12 cellular contexts compared by ENCODE assay signal in genomic region chr5:134136771-134137170, GRCh38. TPM values are rescaled to one million over a fixed set of nuclear protein-coding genes. Genes with fewer than 3 reads are reported as not detected.
DNase-seq lines count a peak whose midpoint lies in the region; ATAC-seq and TF ChIP-seq lines count a peak whose summit lies in the region.
"Had no signal": no experiment of that assay in that cellular context is flagged by ENCODE, and none has a peak within 500 bp of the region (broad histone marks: within the 10 kb centered on the region; RNA-seq: fewer than 3 reads in every experiment).

No MANE protein-coding gene starts in this region.

- no peak overlapping the region for H3K9ac ChIP-seq in SK-N-SH

- POLR2A ChIA-PET in CD4-positive, alpha-beta T cell (lab: Charles Lee), result interaction anchor here (0.8 to 24.9 kb wide), 6 partner anchors 13 to 99 kb away, joined by 3 to 350 read pairs (median 4); partner anchors contain the start of genes PPP2CA and SKP1
- POLR2A ChIA-PET in MCF 10A (lab: Yijun Ruan, JAX), result interaction anchor here (0.5 to 2.3 kb wide), 5 partner anchors 12 to 92 kb away, joined by 3 to 8 read pairs (median 4); partner anchors contain the start of gene TCF7
- POLR2A ChIA-PET in SK-N-SH (lab: Yijun Ruan, JAX), result no interaction called here

- H3K9me3 Mint-ChIP-seq in CD4-positive, alpha-beta T cell, result no peaks in the 10 kb centered on the region
- no peaks in the 10 kb centered on the region for H3K9me3 Mint-ChIP-seq in activated naive CD8-positive, alpha-beta T cell treated with anti-CD3 and anti-CD28 coated beads, Interleukin-2, amount 50 U/mL, for 24 hours
- H3K9me3 Mint-ChIP-seq in nephron progenitor cell (no peaks in the 10 kb centered on the region), MCF 10A (ENCODE audit: unreplicated experiment) (no peaks in the 10 kb centered on the region)
- H3K9me3 Mint-ChIP-seq: stimulated activated effector memory CD8-positive, alpha-beta T cell treated with anti-CD3 and anti-CD28 coated beads, Interleukin-12 subunit alpha, Interleukin-12 subunit beta, amount 100 ng/mL, for 72 hours had no signal

- H3K27me3 ChIP-seq in CD4-positive, alpha-beta T cell (ENCODE audit: control insufficient read depth, insufficient read depth, low read length), result no peaks in the 10 kb centered on the region
- H3K27me3 ChIP-seq in RWPE2 (ENCODE audit: insufficient read depth, poor library complexity, severe bottlenecking), result no peaks in the 10 kb centered on the region
- H3K27me3 ChIP-seq in psoas muscle (ENCODE audit: insufficient read depth in 3 of 3, low read length in 2 of 3), result no peaks in the 10 kb centered on the region
- no peaks in the 10 kb centered on the region for H3K27me3 ChIP-seq in SK-N-SH (ENCODE audit: insufficient read depth)

- H3K9me3 ChIP-seq in CD4-positive, alpha-beta T cell (ENCODE audit: control insufficient read depth, low read length), result no peaks in the 10 kb centered on the region
- H3K9me3 ChIP-seq in RWPE2 (ENCODE audit: severe bottlenecking), result no peaks in the 10 kb centered on the region
- no peaks in the 10 kb centered on the region for H3K9me3 ChIP-seq in psoas muscle
- H3K9me3 ChIP-seq in SK-N-SH, result no peaks in the 10 kb centered on the region

- H3K9me2 ChIP-seq in SK-N-SH, result no peaks in the 10 kb centered on the region

- WGBS in psoas muscle, 3 donors, result 59 to 80% (median 61%) methylated on average over 7 of the region's 7 CpGs
- WGBS in SK-N-SH (ENCODE audit: low lambda C conversion rate), result 98% methylated on average over 6 of the region's 7 CpGs

- no peak for TF ChIP-seq EP300 in SK-N-SH (IDR thresholded peaks at IDR 0.05; ENCODE audit: borderline replicate concordance in 1 of 2, low read depth in 1 of 2, low read length in 1 of 2)

- peaks cover 100% of the 10 kb centered on the region for H3K36me3 Mint-ChIP-seq in CD4-positive, alpha-beta T cell (ENCODE audit: low read depth)
- peaks cover 40% of the 10 kb centered on the region for H3K36me3 Mint-ChIP-seq in activated naive CD8-positive, alpha-beta T cell treated with anti-CD3 and anti-CD28 coated beads, Interleukin-2, amount 50 U/mL, for 24 hours (ENCODE audit: low read depth)
- H3K36me3 Mint-ChIP-seq in nephron progenitor cell (ENCODE audit: low read depth), result peaks cover 17% of the 10 kb centered on the region
- H3K36me3 Mint-ChIP-seq in MCF 10A (ENCODE audit: insufficient read depth, unreplicated experiment), result peaks cover 61% of the 10 kb centered on the region

- no peak overlapping the region for H2AFZ ChIP-seq in SK-N-SH (ENCODE audit: low read depth)

- H3K79me2 ChIP-seq in SK-N-SH (ENCODE audit: insufficient read depth), result peaks cover 10% of the 10 kb centered on the region; the same call in 1 of the 2 replicates

- BruUV-seq in MCF 10A (replicated peaks; lab: Mats Ljungman, UMichigan), result no TSS peak

- H3K27ac Mint-ChIP-seq in CD4-positive, alpha-beta T cell, result peak overlapping the region; percentile 98
- H3K27ac Mint-ChIP-seq in activated naive CD8-positive, alpha-beta T cell treated with anti-CD3 and anti-CD28 coated beads, Interleukin-2, amount 50 U/mL, for 24 hours, result peak overlapping the region; percentile 68
- H3K27ac Mint-ChIP-seq in nephron progenitor cell (no peak overlapping the region), MCF 10A (ENCODE audit: low read depth, unreplicated experiment) (no peak overlapping the region)
- H3K27ac Mint-ChIP-seq: progenitor cell of endocrine pancreas; stimulated activated effector memory CD8-positive, alpha-beta T cell treated with anti-CD3 and anti-CD28 coated beads, Interleukin-12 subunit alpha, Interleukin-12 subunit beta, amount 100 ng/mL, for 72 hours had no signal

- H3K4me2 ChIP-seq in SK-N-SH, result no peak overlapping the region

- CTCF ChIA-PET in CD4-positive, alpha-beta T cell (lab: Charles Lee), result interaction anchor here (1.5 to 8.3 kb wide), 3 partner anchors 21 to 97 kb away, joined by 3 to 77 read pairs (median 4); no protein-coding TSS in a partner anchor
- CTCF ChIA-PET in MCF 10A (lab: Yijun Ruan, JAX) (interaction anchor here (0.6 to 19.8 kb wide), 4 partner anchors 8 to 631 kb away, joined by 3 to 867 read pairs (median 30); no protein-coding TSS in a partner anchor), SK-N-SH (lab: Yijun Ruan, JAX) (interaction anchor here (9.8 to 18.5 kb wide), 3 partner anchors 10 to 93 kb away, joined by 99 to 673 read pairs (median 152); no protein-coding TSS in a partner anchor)

- no peaks in the 10 kb centered on the region for H3K27me3 Mint-ChIP-seq in CD4-positive, alpha-beta T cell
- H3K27me3 Mint-ChIP-seq in activated naive CD8-positive, alpha-beta T cell treated with anti-CD3 and anti-CD28 coated beads, Interleukin-2, amount 50 U/mL, for 24 hours, result no peaks in the 10 kb centered on the region
- H3K27me3 Mint-ChIP-seq in nephron progenitor cell (ENCODE audit: low read depth, poor library complexity), result no peaks in the 10 kb centered on the region
- no peaks in the 10 kb centered on the region for H3K27me3 Mint-ChIP-seq in MCF 10A (ENCODE audit: insufficient read depth, unreplicated experiment)
- H3K27me3 Mint-ChIP-seq: progenitor cell of endocrine pancreas had no signal

- peaks cover 25% of the 10 kb centered on the region for H4K20me1 ChIP-seq in SK-N-SH (ENCODE audit: insufficient read depth)

- H3K4me1 ChIP-seq in RWPE2 (ENCODE audit: insufficient read depth, poor library complexity, severe bottlenecking), result peaks cover 14% of the 10 kb centered on the region
- H3K4me1 ChIP-seq in psoas muscle, result peaks cover 27% of the 10 kb centered on the region
- peaks cover 11 to 40% of the 10 kb centered on the region in 2 experiments; a peak in 3 of 4 replicates for H3K4me1 ChIP-seq in SK-N-SH (ENCODE audit: control insufficient read depth in 1 of 2, insufficient read depth in 2 of 2, low read depth in 1 of 2, low read length in 1 of 2)

- peak in 5 of 10 experiments; percentile 0 to 33 (median 3) for DNase-seq in CD4-positive, alpha-beta T cell
- peak; percentile 38 for DNase-seq in RWPE2 (ENCODE audit: low spot score)
- no peak for DNase-seq in activated naive CD8-positive, alpha-beta T cell treated with anti-CD3 and anti-CD28 coated beads, Interleukin-2, amount 50 U/mL, for 24 hours
- DNase-seq in nephron progenitor cell, result peak; percentile 0
- DNase-seq in psoas muscle, result no peak
- DNase-seq in MCF 10A (ENCODE audit: unreplicated experiment), result no peak
- DNase-seq in SK-N-SH, result no peak
- DNase-seq in NCI-H1092 (lab: John Stamatoyannopoulos, UW), result no peak
- DNase-seq: NCI-H1048 had no signal

- peak overlapping the region; percentile 96 for H3K27ac ChIP-seq in CD4-positive, alpha-beta T cell (ENCODE audit: low read depth, low read length)
- H3K27ac ChIP-seq in RWPE2 (ENCODE audit: poor library complexity, severe bottlenecking) (no peak overlapping the region), psoas muscle (no peak overlapping the region), SK-N-SH (ENCODE audit: low read depth in 2 of 2, low read length in 1 of 2) (no peak overlapping the region; a peak in 1 of 4 replicates)

- no peak for TF ChIP-seq RAD21 in SK-N-SH (IDR thresholded peaks at IDR 0.05; ENCODE audit: low read length)

- H3K4me3 ChIP-seq in RWPE2 (ENCODE audit: severe bottlenecking), result no peak overlapping the region
- H3K4me3 ChIP-seq in psoas muscle, result no peak overlapping the region
- no peak overlapping the region for H3K4me3 ChIP-seq in SK-N-SH (ENCODE audit: low read depth in 2 of 2, low read length in 1 of 2)

- TF ChIP-seq CTCF in CD4-positive, alpha-beta T cell (IDR thresholded peaks at IDR 0.05), result no peak
- TF ChIP-seq CTCF in RWPE2 (IDR thresholded peaks at IDR 0.05; ENCODE audit: poor library complexity, severe bottlenecking) (no peak), nephron progenitor cell (IDR thresholded peaks at IDR 0.05) (no peak), psoas muscle (IDR thresholded peaks at IDR 0.05) (no peak), MCF 10A (IDR thresholded peaks at IDR 0.05; ENCODE audit: unreplicated experiment) (no peak), SK-N-SH (IDR thresholded peaks at IDR 0.05) (no peak)

- H3F3A ChIP-seq in SK-N-SH (replicated peaks; ENCODE audit: insufficient read depth), result peaks cover 4% of the 10 kb centered on the region

- peak overlapping the region; percentile 62 for H3K4me3 Mint-ChIP-seq in CD4-positive, alpha-beta T cell
- no peak overlapping the region for H3K4me3 Mint-ChIP-seq in activated naive CD8-positive, alpha-beta T cell treated with anti-CD3 and anti-CD28 coated beads, Interleukin-2, amount 50 U/mL, for 24 hours
- H3K4me3 Mint-ChIP-seq in nephron progenitor cell (no peak overlapping the region), MCF 10A (ENCODE audit: unreplicated experiment) (no peak overlapping the region)
- H3K4me3 Mint-ChIP-seq: CD14-positive monocyte had no signal

- no peak for ATAC-seq in CD4-positive, alpha-beta T cell (ENCODE audit: poor library complexity)
- ATAC-seq in RWPE2 (ENCODE audit: low read depth) (no peak), psoas muscle (no peak)
- no peak for ATAC-seq in activated naive CD8-positive, alpha-beta T cell treated with anti-CD3 and anti-CD28 coated beads, Interleukin-2, amount 50 U/mL, for 24 hours
- ATAC-seq: stimulated activated effector memory CD8-positive, alpha-beta T cell treated with anti-CD3 and anti-CD28 coated beads, Interleukin-12 subunit alpha, Interleukin-12 subunit beta, amount 100 ng/mL, for 72 hours had no signal

- peaks cover 98% of the 10 kb centered on the region for H3K4me1 Mint-ChIP-seq in CD4-positive, alpha-beta T cell (ENCODE audit: low read depth)
- H3K4me1 Mint-ChIP-seq in activated naive CD8-positive, alpha-beta T cell treated with anti-CD3 and anti-CD28 coated beads, Interleukin-2, amount 50 U/mL, for 24 hours, result peaks cover 91% of the 10 kb centered on the region
- H3K4me1 Mint-ChIP-seq in nephron progenitor cell, result peaks cover 44% of the 10 kb centered on the region
- H3K4me1 Mint-ChIP-seq in MCF 10A (ENCODE audit: insufficient read depth, unreplicated experiment), result peaks cover 23% of the 10 kb centered on the region

- H3K36me3 ChIP-seq in RWPE2 (ENCODE audit: low read depth) (peaks cover 21% of the 10 kb centered on the region), psoas muscle (ENCODE audit: insufficient read depth in 1 of 2, low read depth in 1 of 2) (peaks cover 0 to 47% of the 10 kb centered on the region in 2 donors), SK-N-SH (replicated peaks in 1 of 2; ENCODE audit: control insufficient read depth in 1 of 2, insufficient read depth in 2 of 2, low read length in 1 of 2) (peaks cover 0 to 55% of the 10 kb centered on the region in 2 experiments)

- intact Hi-C loops in CD4-positive, alpha-beta T cell (cut with DNase I, micrococcal nuclease), result no loop called here
- intact Hi-C loops in psoas muscle (cut with DNase I), result no loop called here
- intact Hi-C loops in MCF 10A (cut with micrococcal nuclease), result no loop called here

RNA-seq across cellular contexts. Expression of gene TCF7, which starts 22.3 kb away (rescaled TPM):
- total RNA-seq in CD4-positive, alpha-beta T cell, result 100 to 1,000 TPM; 480 to 493 TPM
- 1 to 10 TPM in 2 of 4 donors, under 1 TPM in 2; 0.74 to 2.0 (median 1.0) TPM for total RNA-seq in psoas muscle
- polyA plus RNA-seq in psoas muscle, result 1 to 10 TPM in 2 of 3 donors, under 1 TPM in 1; 0.24 to 2.6 (median 1.0) TPM
- 0.29 and 0.42 TPM in 2 replicates for total RNA-seq in MCF 10A (2022)
- polyA plus RNA-seq in SK-N-SH (2012; rRNA removed), result 2.3 and 2.7 TPM in 2 replicates
- polyA plus RNA-seq in SK-N-SH (2012; cell fraction: cytosol; rRNA removed), result 1.9 and 2.9 TPM in 2 replicates
- polyA plus RNA-seq in SK-N-SH (2012; cell fraction: nucleus; rRNA removed), result 4.0 and 4.4 TPM in 2 replicates

RNA-seq across cellular contexts. Expression of gene SKP1, which starts 40.0 kb away (rescaled TPM):
- total RNA-seq in CD4-positive, alpha-beta T cell, result 100 to 1,000 TPM; 303 to 314 TPM
- total RNA-seq in psoas muscle (100 to 1,000 TPM; 341 to 485 (median 393) TPM), MCF 10A (2022) (415 and 488 TPM in 2 replicates)
- polyA plus RNA-seq in psoas muscle (1,000 to 10,000 TPM in 1 of 3 donors, 100 to 1,000 TPM in 2; 581 to 1,174 (median 638) TPM), SK-N-SH (2012; rRNA removed) (407 and 428 TPM in 2 replicates)
- polyA plus RNA-seq in SK-N-SH (2012; cell fraction: cytosol; rRNA removed), result 621 and 939 TPM in 2 replicates
- polyA plus RNA-seq in SK-N-SH (2012; cell fraction: nucleus; rRNA removed), result 127 and 233 TPM in 2 replicates

Comparison
In these comparisons a context has a peak if more than half of its experiments do, and no peak if none do; other contexts are left out.
1. DNase-seq: peak in RWPE2 (single experiment) and nephron progenitor cell (single experiment); none in activated naive CD8-positive, alpha-beta T cell treated with anti-CD3 and anti-CD28 coated beads, Interleukin-2, amount 50 U/mL, for 24 hours (single experiment), psoas muscle (0 of 2), MCF 10A (single experiment), SK-N-SH (single experiment) and NCI-H1092 (single experiment).
2. H3K27ac Mint-ChIP-seq: peak in CD4-positive, alpha-beta T cell (single experiment) and activated naive CD8-positive, alpha-beta T cell treated with anti-CD3 and anti-CD28 coated beads, Interleukin-2, amount 50 U/mL, for 24 hours (single experiment); none in nephron progenitor cell (single experiment) and MCF 10A (single experiment).
3. RNA of gene TCF7, which starts 22.3 kb away (total RNA-seq): 480 to 493 TPM in CD4-positive, alpha-beta T cell; 0.74 to 2.0 TPM in psoas muscle and 0.29 to 0.42 TPM in MCF 10A; every median in the first group is over 100 times any median in the second.